In genomic region chr17:18182978-18183333, GRCh38 we compare ENCODE assay signal across 8 cellular contexts. TPM values are rescaled to one million over a fixed set of nuclear protein-coding genes. Genes with fewer than 3 reads are reported as not detected.
DNase-seq lines count a peak whose midpoint lies in the region; ATAC-seq, FAIRE-seq and TF ChIP-seq lines count a peak whose summit lies in the region.

No MANE protein-coding gene starts in this region.

- H3K9me3 ChIP-seq in BLaER1 (no peaks in the 10 kb centered on the region), psoas muscle (no peaks in the 10 kb centered on the region)

- TF ChIP-seq POLR2A in Raji (IDR thresholded peaks at IDR 0.05; ENCODE audit: insufficient read depth, low read depth, low read length): peak; percentile 13

- H3K27me3 ChIP-seq in BLaER1 (no peaks in the 10 kb centered on the region), psoas muscle (ENCODE audit: insufficient read depth in 3 of 3, low read length in 2 of 3) (no peaks in the 10 kb centered on the region)

- H3K9ac ChIP-seq in BLaER1: peak overlapping the region; percentile 95

- intact Hi-C loops in Right ventricle myocardium superior (cut with DNase I) (no loop called here), psoas muscle (cut with DNase I) (loop anchor here in 1 of 2 donors (5.0 kb wide), 1 partner anchor 41 kb away; no protein-coding TSS in a partner anchor)

- H3K4me3 ChIP-seq in BLaER1: peak overlapping the region; percentile 86
- H3K4me3 ChIP-seq in psoas muscle: peak overlapping the region; percentile 96

- H4K20me1 ChIP-seq in BLaER1: peaks cover 41% of the 10 kb centered on the region

- H3K36me3 ChIP-seq in BLaER1 (peaks cover 14% of the 10 kb centered on the region), psoas muscle (ENCODE audit: insufficient read depth in 1 of 2, low read depth in 1 of 2) (peaks cover 4 to 10% of the 10 kb centered on the region in 2 donors)

- FAIRE-seq in urothelium cell line (lab: Jason Lieb, UNC): no peak

- ATAC-seq in GM19043 (IDR thresholded peaks at IDR 0.05; ENCODE audit: low read depth, unreplicated experiment) (peak; percentile 24), HG03280 (IDR thresholded peaks at IDR 0.05; ENCODE audit: unreplicated experiment) (peak; percentile 26), Right ventricle myocardium superior (ENCODE audit: poor library complexity) (peak; percentile 68), psoas muscle (peak; percentile 64 to 77 (median 66))

- DNase-seq in activated gamma-delta T cell treated with anti-CD3 and anti-CD28 coated beads, Interleukin-2, amount 50 U/mL, for 16 hours (ENCODE audit: low read depth): peak; percentile 68
- DNase-seq in Right ventricle myocardium superior (peak; percentile 94), psoas muscle (peak; percentile 92 to 96), urothelium cell line (ENCODE audit: low spot score) (peak; percentile 86)

- H3K4me1 ChIP-seq in BLaER1: peaks cover 44% of the 10 kb centered on the region
- H3K4me1 ChIP-seq in psoas muscle: peaks cover 24% of the 10 kb centered on the region

- H3K4me2 ChIP-seq in BLaER1: peak overlapping the region; percentile 86

- no peak for TF ChIP-seq CTCF in psoas muscle (IDR thresholded peaks at IDR 0.05)

- WGBS in psoas muscle, 3 donors: 0 to 1% (median 0%) methylated on average over 29 to 33 of the region's 33 CpGs

- peak overlapping the region; percentile 97 for H3K27ac ChIP-seq in BLaER1
- H3K27ac ChIP-seq in psoas muscle: peak overlapping the region; percentile 96

RNA-seq across cellular contexts. Expression of gene ALKBH5, which starts 0.7 kb away (rescaled TPM):
- total RNA-seq in Right ventricle myocardium superior (179 TPM), psoas muscle (100 to 1,000 TPM; 202 to 219 (median 211) TPM)
- polyA plus RNA-seq in psoas muscle: 100 to 1,000 TPM in 2 of 3 donors, 10 to 100 TPM in 1; 91.7 to 235 (median 111) TPM

RNA-seq across cellular contexts. Expression of gene LLGL1, which starts 42.5 kb away (rescaled TPM):
- total RNA-seq in Right ventricle myocardium superior (7.9 TPM), psoas muscle (1 to 10 TPM; 6.6 to 9.4 (median 8.5) TPM)
- 1 to 10 TPM; 5.1 to 9.5 (median 6.2) TPM for polyA plus RNA-seq in psoas muscle

Comparison
In these comparisons a context has a peak if more than half of its experiments do, and no peak if none do; other contexts are left out.
1. Peak in every context shown above with its lines: DNase-seq, ATAC-seq, H3K4me3 ChIP-seq and H3K27ac ChIP-seq.